ENCODE assay signal across 1 cellular context in genomic region chr20:44990957-44991356, GRCh38.
TF ChIP-seq lines count a peak whose summit lies in the region.

No MANE protein-coding gene starts in this region.

TF ChIP-seq in GM23338, 12 proteins besides CTCF, POLR2A, EP300 and RAD21 (continued from another document):
- TF ChIP-seq REST (IDR thresholded peaks at IDR 0.05; ENCODE audit: unreplicated experiment) (no peak), STAT1 (IDR thresholded peaks at IDR 0.05; ENCODE audit: unreplicated experiment) (no peak), NANOG (IDR thresholded peaks at IDR 0.05; ENCODE audit: borderline replicate concordance) (no peak)
TF ChIP-seq in GM23338: peak in this region for 0.
